In the genomic region with DNA sequence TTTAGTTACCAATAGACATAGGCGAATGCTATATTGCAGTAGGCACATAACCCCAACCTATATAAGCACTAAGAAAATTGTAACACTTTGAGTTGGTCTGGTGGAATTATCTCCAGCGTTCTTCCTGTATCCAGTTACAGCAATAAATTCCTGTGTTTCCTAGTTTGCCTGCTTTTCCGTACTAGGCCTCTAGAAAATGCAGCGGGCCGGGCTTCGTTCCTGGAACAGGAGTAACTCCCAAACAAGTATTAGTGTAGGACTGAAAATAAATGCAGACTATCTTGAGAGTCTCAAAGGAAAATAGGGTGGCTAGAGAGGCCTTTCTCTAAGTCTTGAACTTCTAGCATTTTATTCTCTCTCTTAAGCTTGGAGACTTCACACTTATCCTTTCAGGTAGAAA, we compare ENCODE assay signal across 14 cellular contexts.
DNase-seq lines count a peak whose midpoint lies in the region; ATAC-seq and TF ChIP-seq lines count a peak whose summit lies in the region.
"Had no signal": no experiment of that assay in that cellular context is flagged by ENCODE, and none has a peak within 500 bp of the region (broad histone marks: within the 10 kb centered on the region; RNA-seq: fewer than 3 reads in every experiment).

No MANE protein-coding gene starts in this region.

- BruUV-seq in Panc1 (replicated peaks; lab: Mats Ljungman, UMichigan), result no TSS peak

- no peaks in the 10 kb centered on the region for H3K9me3 Mint-ChIP-seq in stimulated activated naive B cell treated with anti-CD40 and anti-IgM and Interleukin-4, amounts not matched to agents 10 μg/mL and 1 μg/mL and 100 μg/mL, for 72 hours
- H3K9me3 Mint-ChIP-seq in activated naive CD4-positive, alpha-beta T cell treated with anti-CD3 and anti-CD28 coated beads for 36 hours, result no peaks in the 10 kb centered on the region
- H3K9me3 Mint-ChIP-seq: activated naive CD4-positive, alpha-beta T cell treated with anti-CD3 and anti-CD28 coated beads, Interleukin-2, amount 10 ng/mL, durations not matched to agents 7 days and 5 days had no signal

- H3K27ac Mint-ChIP-seq in stimulated activated naive B cell treated with anti-CD40 and anti-IgM and Interleukin-4, amounts not matched to agents 10 μg/mL and 1 μg/mL and 100 μg/mL, for 72 hours, result peak overlapping the region; percentile 90
- H3K27ac Mint-ChIP-seq in activated naive CD4-positive, alpha-beta T cell treated with anti-CD3 and anti-CD28 coated beads for 36 hours, result no peak overlapping the region
- H3K27ac Mint-ChIP-seq: activated naive CD4-positive, alpha-beta T cell treated with anti-CD3 and anti-CD28 coated beads, Interleukin-2, amount 10 ng/mL, durations not matched to agents 7 days and 5 days; brain; neural progenitor cell had no signal

- H3K27me3 Mint-ChIP-seq in stimulated activated naive B cell treated with anti-CD40 and anti-IgM and Interleukin-4, amounts not matched to agents 10 μg/mL and 1 μg/mL and 100 μg/mL, for 72 hours, result peaks cover 0 to 3% of the 10 kb centered on the region in 2 donors
- H3K27me3 Mint-ChIP-seq in activated naive CD4-positive, alpha-beta T cell treated with anti-CD3 and anti-CD28 coated beads for 36 hours (ENCODE audit: low read depth), result no peaks in the 10 kb centered on the region
- H3K27me3 Mint-ChIP-seq: activated naive CD4-positive, alpha-beta T cell treated with anti-CD3 and anti-CD28 coated beads, Interleukin-2, amount 10 ng/mL, durations not matched to agents 7 days and 5 days; brain had no signal

- H3K9me3 ChIP-seq in cardiac muscle cell (ENCODE audit: low read depth), result no peaks in the 10 kb centered on the region
- H3K9me3 ChIP-seq in heart right ventricle, result no peaks in the 10 kb centered on the region
- H3K9me3 ChIP-seq in Panc1 (ENCODE audit: control insufficient read depth, insufficient read depth, low read depth, low read length), result no peaks in the 10 kb centered on the region
- H3K9me3 ChIP-seq: transverse colon had no signal

- intact Hi-C loops in heart right ventricle (cut with DNase I), result no loop called here
- intact Hi-C loops in Panc1 (cut with micrococcal nuclease; ENCODE audit: unreplicated experiment), result loop anchor here (2.0 kb wide), 1 partner anchor 89 kb away; no protein-coding TSS in a partner anchor
- intact Hi-C loops in activated naive CD4-positive, alpha-beta T cell treated with anti-CD3 and anti-CD28 coated beads for 36 hours (cut with micrococcal nuclease), result no loop called here

- no peaks in the 10 kb centered on the region for H3K27me3 ChIP-seq in cardiac muscle cell
- H3K27me3 ChIP-seq in heart right ventricle, result peaks cover 0 to 10% (median 0%) of the 10 kb centered on the region in 7 donors
- no peaks in the 10 kb centered on the region for H3K27me3 ChIP-seq in Panc1 (ENCODE audit: control insufficient read depth, insufficient read depth, low read length)
- H3K27me3 ChIP-seq: neural progenitor cell, transverse colon had no signal

- POLR2A ChIA-PET in Panc1 (lab: Charles Lee), result no interaction called here

- H3K4me1 ChIP-seq in cardiac muscle cell (ENCODE audit: low read depth), result no peaks in the 10 kb centered on the region
- peaks cover 0 to 6% (median 0%) of the 10 kb centered on the region in 9 donors for H3K4me1 ChIP-seq in heart right ventricle
- peaks cover 16% of the 10 kb centered on the region for H3K4me1 ChIP-seq in Panc1 (ENCODE audit: control insufficient read depth, insufficient read depth, low read length)
- H3K4me1 ChIP-seq: neural progenitor cell, transverse colon had no signal

- no peak for ATAC-seq in heart right ventricle
- ATAC-seq in Panc1, result no peak
- no peak for ATAC-seq in stimulated activated naive B cell treated with anti-CD40 and anti-IgM and Interleukin-4, amounts not matched to agents 10 μg/mL and 1 μg/mL and 100 μg/mL, for 72 hours (replicated peaks)
- no peak for ATAC-seq in GM21367 (IDR thresholded peaks at IDR 0.05; ENCODE audit: unreplicated experiment)
- no peak for ATAC-seq in HG03442 (IDR thresholded peaks at IDR 0.05; ENCODE audit: unreplicated experiment)

- H3K4me1 Mint-ChIP-seq in stimulated activated naive B cell treated with anti-CD40 and anti-IgM and Interleukin-4, amounts not matched to agents 10 μg/mL and 1 μg/mL and 100 μg/mL, for 72 hours, result no peaks in the 10 kb centered on the region
- H3K4me1 Mint-ChIP-seq in activated naive CD4-positive, alpha-beta T cell treated with anti-CD3 and anti-CD28 coated beads for 36 hours (ENCODE audit: low read depth), result no peaks in the 10 kb centered on the region
- H3K4me1 Mint-ChIP-seq: activated naive CD4-positive, alpha-beta T cell treated with anti-CD3 and anti-CD28 coated beads, Interleukin-2, amount 10 ng/mL, durations not matched to agents 7 days and 5 days; brain; neural progenitor cell had no signal

- CTCF ChIA-PET in Panc1 (lab: Charles Lee), result no interaction called here
- CTCF ChIA-PET in activated naive CD4-positive, alpha-beta T cell treated with anti-CD3 and anti-CD28 coated beads for 36 hours (lab: Charles Lee), result no interaction called here

- H3K4me3 ChIP-seq in cardiac muscle cell (no peak overlapping the region), heart right ventricle (peak overlapping the region in 3 of 10 donors; percentile 36 to 55 (median 49)), Panc1 (ENCODE audit: low read depth in 2 of 2, low read length in 2 of 2) (peak overlapping the region; percentile 77 to 83; a peak in 3 of 4 replicates), fibroblast of villous mesenchyme (ENCODE audit: low read depth, low read length) (peak overlapping the region; percentile 34)
- H3K4me3 ChIP-seq: neural progenitor cell had no signal

- WGBS in heart right ventricle, 2 donors, result 92 to 93% methylated on average over 6 of the region's 6 CpGs

- DNase-seq in cardiac muscle cell (ENCODE audit: low read depth in 1 of 2, low spot score in 1 of 2), result no peak
- DNase-seq in heart right ventricle, result no peak
- no peak for DNase-seq in Panc1 (ENCODE audit: low read depth, low spot score)
- DNase-seq in fibroblast of villous mesenchyme (ENCODE audit: low read depth), result peak; percentile 57
- no peak for DNase-seq in stimulated activated naive B cell treated with anti-CD40 and anti-IgM and Interleukin-4, amounts not matched to agents 10 μg/mL and 1 μg/mL and 100 μg/mL, for 72 hours
- DNase-seq in activated naive CD4-positive, alpha-beta T cell treated with anti-CD3 and anti-CD28 coated beads for 36 hours, result no peak
- DNase-seq: activated naive CD4-positive, alpha-beta T cell treated with anti-CD3 and anti-CD28 coated beads, Interleukin-2, amount 10 ng/mL, durations not matched to agents 7 days and 5 days; NCI-H510A treated with DMSO at 0.1 percent for 48 hours; stimulated activated CD4-positive, alpha-beta T cell treated with anti-CD3 and anti-CD28 coated beads, Interleukin-4, amount 100 ng/mL, for 24 hours had no signal

- H3K27ac ChIP-seq in cardiac muscle cell (peak overlapping the region; percentile 23), heart right ventricle (peak overlapping the region in 2 of 10 donors; percentile 12 to 76), Panc1 (ENCODE audit: low read length) (peak overlapping the region; percentile 76)
- H3K27ac ChIP-seq: neural progenitor cell had no signal

- TF ChIP-seq CTCF in cardiac muscle cell (IDR thresholded peaks at IDR 0.05; ENCODE audit: low read depth, low read length) (no peak), heart right ventricle (IDR thresholded peaks at IDR 0.05) (no peak), Panc1 (IDR thresholded peaks at IDR 0.05) (no peak), fibroblast of villous mesenchyme (IDR thresholded peaks at IDR 0.05; ENCODE audit: insufficient read depth, low read depth, low read length) (no peak)

- H3K4me3 Mint-ChIP-seq in stimulated activated naive B cell treated with anti-CD40 and anti-IgM and Interleukin-4, amounts not matched to agents 10 μg/mL and 1 μg/mL and 100 μg/mL, for 72 hours, result peak overlapping the region in 1 of 2 donors; percentile 90
- H3K4me3 Mint-ChIP-seq in activated naive CD4-positive, alpha-beta T cell treated with anti-CD3 and anti-CD28 coated beads for 36 hours, result no peak overlapping the region
- H3K4me3 Mint-ChIP-seq: activated naive CD4-positive, alpha-beta T cell treated with anti-CD3 and anti-CD28 coated beads, Interleukin-2, amount 10 ng/mL, durations not matched to agents 7 days and 5 days; brain; neural progenitor cell had no signal

- peaks cover 15% of the 10 kb centered on the region for H3K36me3 ChIP-seq in cardiac muscle cell
- H3K36me3 ChIP-seq in heart right ventricle, result no peaks in the 10 kb centered on the region
- no peaks in the 10 kb centered on the region for H3K36me3 ChIP-seq in Panc1 (ENCODE audit: control insufficient read depth, insufficient read depth, low read length)
- H3K36me3 ChIP-seq: transverse colon had no signal

- in situ Hi-C loops in Panc1 (cut with HindIII; ENCODE audit: low pct_unique_long_range_greater_than_20kb, low sequenced_read_pairs), result no loop called here

- H3K36me3 Mint-ChIP-seq in stimulated activated naive B cell treated with anti-CD40 and anti-IgM and Interleukin-4, amounts not matched to agents 10 μg/mL and 1 μg/mL and 100 μg/mL, for 72 hours, result peaks cover 2 to 4% of the 10 kb centered on the region in 2 donors
- H3K36me3 Mint-ChIP-seq in activated naive CD4-positive, alpha-beta T cell treated with anti-CD3 and anti-CD28 coated beads for 36 hours (ENCODE audit: low read depth), result peaks cover 11% of the 10 kb centered on the region
